ENCODE assay signal across 12 cellular contexts in genomic region chr4:77579406-77580076, GRCh38. TPM values are rescaled to one million over a fixed set of nuclear protein-coding genes. Genes with fewer than 3 reads are reported as not detected.
A peak's percentile ranks its signal among the peaks of the same experiment; 100 is the strongest.
DNase-seq lines count a peak whose midpoint lies in the region; ATAC-seq and TF ChIP-seq lines count a peak whose summit lies in the region.
"Had no signal": no experiment of that assay in that cellular context is flagged by ENCODE, and none has a peak within 500 bp of the region (broad histone marks: within the 10 kb centered on the region; RNA-seq: fewer than 3 reads in every experiment).

No MANE protein-coding gene starts in this region.

- no peaks in the 10 kb centered on the region for H3K9me3 ChIP-seq in SJSA1 (replicated peaks)
- H3K9me3 ChIP-seq in CD4-positive, alpha-beta T cell (ENCODE audit: control insufficient read depth, low read length): no peaks in the 10 kb centered on the region
- H3K9me3 ChIP-seq: prostate gland had no signal

- no peaks in the 10 kb centered on the region for H3K27me3 ChIP-seq in SJSA1 (replicated peaks)
- H3K27me3 ChIP-seq in CD4-positive, alpha-beta T cell (ENCODE audit: control insufficient read depth, insufficient read depth, low read length): no peaks in the 10 kb centered on the region

- H3K27ac Mint-ChIP-seq in CD4-positive, alpha-beta T cell: no peak overlapping the region
- H3K27ac Mint-ChIP-seq: activated B cell treated with CpG ODN at 0.5 μM for 24 hours had no signal

- H3K4me1 ChIP-seq in SJSA1 (replicated peaks): peaks cover 29% of the 10 kb centered on the region
- H3K4me1 ChIP-seq: prostate gland had no signal

- intact Hi-C loops in CD4-positive, alpha-beta T cell (cut with DNase I, micrococcal nuclease): no loop called here

- no peak overlapping the region for H3K4me3 Mint-ChIP-seq in activated T-cell treated with anti-CD3 and anti-CD28 coated beads, Interleukin-2, amount 50 U/mL, for 4 hours
- H3K4me3 Mint-ChIP-seq in CD4-positive, alpha-beta T cell: no peak overlapping the region
- H3K4me3 Mint-ChIP-seq: activated B cell treated with CpG ODN at 0.5 μM for 24 hours had no signal

- peak; percentile 34 to 54 for ATAC-seq in activated T-cell treated with anti-CD3 and anti-CD28 coated beads, Interleukin-2, amount 50 U/mL, for 4 hours
- ATAC-seq in CD4-positive, alpha-beta T cell (ENCODE audit: poor library complexity): no peak
- ATAC-seq: K562 had no signal

- H3K4me1 Mint-ChIP-seq in activated T-cell treated with anti-CD3 and anti-CD28 coated beads, Interleukin-2, amount 50 U/mL, for 4 hours (ENCODE audit: low read depth): peaks cover 9% of the 10 kb centered on the region
- no peaks in the 10 kb centered on the region for H3K4me1 Mint-ChIP-seq in CD4-positive, alpha-beta T cell (ENCODE audit: low read depth)

- TF ChIP-seq CTCF in fibroblast of the aortic adventitia (IDR thresholded peaks at IDR 0.05; ENCODE audit: insufficient read depth, low read length): no peak
- no peak for TF ChIP-seq CTCF in CD4-positive, alpha-beta T cell (IDR thresholded peaks at IDR 0.05)

- no peaks in the 10 kb centered on the region for H3K36me3 ChIP-seq in SJSA1
- H3K36me3 ChIP-seq: prostate gland had no signal

- DNase-seq in activated T-cell treated with anti-CD3 and anti-CD28 coated beads, Interleukin-2, amount 50 U/mL, for 4 hours: no peak
- no peak for DNase-seq in activated T-cell treated with anti-CD3 and anti-CD28 coated beads, Interleukin-2, amount 50 U/mL, for 48 hours
- peak in 1 of 2 experiments; percentile 77 for DNase-seq in SJSA1 (ENCODE audit: low read depth in 1 of 2, low spot score in 2 of 2)
- peak; percentile 86 for DNase-seq in fibroblast of the aortic adventitia (ENCODE audit: low read depth)
- peak; percentile 61 for DNase-seq in stromal cell of bone marrow (ENCODE audit: low read depth)
- DNase-seq in AML-193 (lab: John Stamatoyannopoulos, UW): no peak
- no peak for DNase-seq in CD4-positive, alpha-beta T cell
- DNase-seq in NCI-H748 (lab: John Stamatoyannopoulos, UW; ENCODE audit: unreplicated experiment): no peak
- DNase-seq: activated B cell treated with CpG ODN at 0.5 μM for 24 hours had no signal

- CTCF ChIA-PET in CD4-positive, alpha-beta T cell (lab: Charles Lee): interaction anchor here (0.8 kb wide), 1 partner anchor 22 kb away, joined by 3 read pairs; no protein-coding TSS in a partner anchor

- peaks cover 5% of the 10 kb centered on the region for H3K9me3 Mint-ChIP-seq in activated T-cell treated with anti-CD3 and anti-CD28 coated beads, Interleukin-2, amount 50 U/mL, for 4 hours
- no peaks in the 10 kb centered on the region for H3K9me3 Mint-ChIP-seq in CD4-positive, alpha-beta T cell
- H3K9me3 Mint-ChIP-seq: activated B cell treated with CpG ODN at 0.5 μM for 24 hours had no signal

- H3K27me3 Mint-ChIP-seq in activated T-cell treated with anti-CD3 and anti-CD28 coated beads, Interleukin-2, amount 50 U/mL, for 4 hours (ENCODE audit: low read depth): peaks cover 8% of the 10 kb centered on the region
- H3K27me3 Mint-ChIP-seq in CD4-positive, alpha-beta T cell: peaks cover 10% of the 10 kb centered on the region

- H3K27ac ChIP-seq in SJSA1: peak overlapping the region; percentile 41
- no peak overlapping the region for H3K27ac ChIP-seq in CD4-positive, alpha-beta T cell (ENCODE audit: low read depth, low read length)
- H3K27ac ChIP-seq: C4-2B, prostate gland had no signal

- H3K36me3 Mint-ChIP-seq in activated T-cell treated with anti-CD3 and anti-CD28 coated beads, Interleukin-2, amount 50 U/mL, for 4 hours (ENCODE audit: insufficient read depth): no peaks in the 10 kb centered on the region
- no peaks in the 10 kb centered on the region for H3K36me3 Mint-ChIP-seq in CD4-positive, alpha-beta T cell (ENCODE audit: low read depth)

- POLR2A ChIA-PET in CD4-positive, alpha-beta T cell (lab: Charles Lee): no interaction called here

- H3K4me3 ChIP-seq in SJSA1 (no peak overlapping the region), fibroblast of the aortic adventitia (ENCODE audit: low read depth, low read length) (no peak overlapping the region)
- H3K4me3 ChIP-seq: K562, prostate gland had no signal

RNA-seq across cellular contexts. Expression of gene CXCL13, which starts 26.1 kb away (rescaled TPM):
- 1 to 10 TPM in 2 of 3 donors, under 1 TPM in 1; 0.56 to 2.8 (median 1.7) TPM for total RNA-seq in activated T-cell treated with anti-CD3 and anti-CD28 coated beads, Interleukin-2, amount 50 U/mL, for 4 hours
- total RNA-seq in SJSA1 (2014; rRNA removed; shearing (Covaris generic)): not detected in 2 replicates
- not detected in 2 replicates for total RNA-seq in fibroblast of the aortic adventitia (ENCODE audit: low replicate concordance)
- total RNA-seq in CD4-positive, alpha-beta T cell: not detected
- total RNA-seq: K562 had no signal

Comparison
In these comparisons a context has a peak if more than half of its experiments do, and no peak if none do; other contexts are left out.
1. DNase-seq: peak in fibroblast of the aortic adventitia (single experiment) and stromal cell of bone marrow (single experiment); none in activated T-cell treated with anti-CD3 and anti-CD28 coated beads, Interleukin-2, amount 50 U/mL, for 4 hours (single experiment), activated T-cell treated with anti-CD3 and anti-CD28 coated beads, Interleukin-2, amount 50 U/mL, for 48 hours (0 of 2), AML-193 (0 of 2), CD4-positive, alpha-beta T cell (0 of 10) and NCI-H748 (single experiment).